Comparison of ENCODE assay signal across 9 cellular contexts in genomic region chr7:90597527-90597871, GRCh38. TPM values are rescaled to one million over a fixed set of nuclear protein-coding genes. Genes with fewer than 3 reads are reported as not detected.
A peak's percentile ranks its signal among the peaks of the same experiment; 100 is the strongest.
DNase-seq lines count a peak whose midpoint lies in the region; ATAC-seq and TF ChIP-seq lines count a peak whose summit lies in the region.
"Had no signal": no experiment of that assay in that cellular context is flagged by ENCODE, and none has a peak within 500 bp of the region (broad histone marks: within the 10 kb centered on the region; RNA-seq: fewer than 3 reads in every experiment).

No MANE protein-coding gene starts in this region.

- TF ChIP-seq CTCF in CD14-positive monocyte (IDR thresholded peaks at IDR 0.05): no peak
- no peak for TF ChIP-seq CTCF in OCI-LY3 (IDR thresholded peaks at IDR 0.05; ENCODE audit: low read depth, low read length)
- no peak for TF ChIP-seq CTCF in osteocyte (IDR thresholded peaks at IDR 0.05)

- peak overlapping the region; percentile 93 for H3K4me3 ChIP-seq in OCI-LY3 (ENCODE audit: low read length)

- peak overlapping the region; percentile 89 to 92 for H3K4me3 Mint-ChIP-seq in CD14-positive monocyte
- peak overlapping the region; percentile 96 for H3K4me3 Mint-ChIP-seq in osteocyte (ENCODE audit: unreplicated experiment)

- ATAC-seq in HG02970 (IDR thresholded peaks at IDR 0.05; ENCODE audit: low FRiP score, unreplicated experiment) (no peak), GM18868 (IDR thresholded peaks at IDR 0.05; ENCODE audit: unreplicated experiment) (no peak)

- H3K27ac Mint-ChIP-seq in CD14-positive monocyte (peak overlapping the region in 3 of 7 donors; percentile 1 to 97 (median 96)), osteocyte (ENCODE audit: unreplicated experiment) (peak overlapping the region; percentile 79)
- H3K27ac Mint-ChIP-seq: T-helper 1 cell treated with Interleukin-12 subunit alpha and Interleukin-12 subunit beta and Interleukin-4 antibody, amounts not matched to agents 30 μg/mL and 1 μg/mL, for 36 hours had no signal

- peaks cover 0 to 6% (median 0%) of the 10 kb centered on the region in 7 donors for H3K9me3 Mint-ChIP-seq in CD14-positive monocyte
- no peaks in the 10 kb centered on the region for H3K9me3 Mint-ChIP-seq in osteocyte (ENCODE audit: unreplicated experiment)
- H3K9me3 Mint-ChIP-seq: T-helper 1 cell treated with Interleukin-12 subunit alpha and Interleukin-12 subunit beta and Interleukin-4 antibody, amounts not matched to agents 30 μg/mL and 1 μg/mL, for 36 hours had no signal

- peaks cover 19% of the 10 kb centered on the region for H3K27me3 ChIP-seq in OCI-LY3 (ENCODE audit: low read depth, low read length)

- no peak overlapping the region for H2AFZ ChIP-seq in OCI-LY3 (ENCODE audit: low read depth, low read length)

- H3K27me3 Mint-ChIP-seq in CD14-positive monocyte (ENCODE audit: low read depth in 3 of 3) (peaks cover 3 to 13% (median 12%) of the 10 kb centered on the region in 3 donors), osteocyte (ENCODE audit: unreplicated experiment) (no peaks in the 10 kb centered on the region)

- H3K4me1 ChIP-seq in OCI-LY3 (ENCODE audit: low read length): peaks cover 33% of the 10 kb centered on the region

- peaks cover 57% of the 10 kb centered on the region for H3K4me1 Mint-ChIP-seq in CD14-positive monocyte
- H3K4me1 Mint-ChIP-seq in osteocyte (ENCODE audit: unreplicated experiment): peaks cover 62% of the 10 kb centered on the region

- H3K9ac ChIP-seq in OCI-LY3 (ENCODE audit: low read length): no peak overlapping the region; the same call in 1 of the 2 replicates

- H3K79me2 ChIP-seq in OCI-LY3 (ENCODE audit: low read length): no peaks in the 10 kb centered on the region

- no peaks in the 10 kb centered on the region for H3K9me3 ChIP-seq in OCI-LY3 (ENCODE audit: insufficient read depth, low read length)

- no peaks in the 10 kb centered on the region for H3K36me3 ChIP-seq in OCI-LY3 (replicated peaks; ENCODE audit: low read depth, low read length)

- DNase-seq in CD14-positive monocyte (ENCODE audit: low spot score) (no peak), epithelial cell of prostate (ENCODE audit: low read depth, low spot score) (no peak), osteocyte (ENCODE audit: extremely low spot score, unreplicated experiment) (no peak), NCI-H748 treated with DMSO at 0.1 percent for 48 hours (lab: John Stamatoyannopoulos, UW) (no peak), middle frontal gyrus (ENCODE audit: extremely low spot score, low spot score) (no peak)

- peaks cover 0 to 2% of the 10 kb centered on the region in 2 donors for H3K36me3 Mint-ChIP-seq in CD14-positive monocyte
- H3K36me3 Mint-ChIP-seq in osteocyte (ENCODE audit: unreplicated experiment): no peaks in the 10 kb centered on the region

- H3K4me2 ChIP-seq in OCI-LY3 (ENCODE audit: low read length): peak overlapping the region; percentile 93

- H3K27ac ChIP-seq in OCI-LY3 (ENCODE audit: low read length) (no peak overlapping the region), epithelial cell of prostate (peak overlapping the region; percentile 73)

- no peaks in the 10 kb centered on the region for H4K20me1 ChIP-seq in OCI-LY3 (ENCODE audit: insufficient read depth, low read length)

- intact Hi-C loops in CD14-positive monocyte (cut with micrococcal nuclease): no loop called here

RNA-seq across cellular contexts. Expression of gene CDK14, which starts 1.4 kb away (rescaled TPM):
- 1 to 10 TPM; 2.1 to 2.5 TPM for polyA plus RNA-seq in CD14-positive monocyte
- total RNA-seq in osteocyte: 117 and 131 TPM in 2 replicates
